8 cellular contexts compared by ENCODE assay signal in genomic region chr20:44215125-44215524, GRCh38. TPM values are rescaled to one million over a fixed set of nuclear protein-coding genes. Genes with fewer than 3 reads are reported as not detected.
DNase-seq lines count a peak whose midpoint lies in the region; ATAC-seq and TF ChIP-seq lines count a peak whose summit lies in the region.

No MANE protein-coding gene starts in this region.

- 43 to 50% (median 44%) methylated on average over 7 of the region's 7 CpGs for WGBS in ovary, 3 donors

- H3K4me1 Mint-ChIP-seq in IgD-negative memory B cell = peaks cover 26 to 37% (median 32%) of the 10 kb centered on the region in 3 donors
- peaks cover 40% of the 10 kb centered on the region for H3K4me1 Mint-ChIP-seq in activated T-helper 17 cell treated with anti-CD3 and anti-CD28 coated beads, Interleukin-2, amount 50 U/mL, for 72 hours
- H3K4me1 Mint-ChIP-seq in type B pancreatic cell (ENCODE audit: unreplicated experiment) = peaks cover 20% of the 10 kb centered on the region

- H3K9me3 ChIP-seq in ovary = no peaks in the 10 kb centered on the region

- TF ChIP-seq CTCF in fibroblast of villous mesenchyme (IDR thresholded peaks at IDR 0.05; ENCODE audit: insufficient read depth, low read depth, low read length) (peak; percentile 90), ovary (IDR thresholded peaks at IDR 0.05) (peak; percentile 56 to 59 (median 57)), type B pancreatic cell (conservative IDR thresholded peaks at IDR 0.05) (peak; percentile 85)

- H3K4me3 Mint-ChIP-seq in IgD-negative memory B cell (peak overlapping the region in 2 of 4 donors; percentile 5 to 34), type B pancreatic cell (peak overlapping the region; percentile 44)
- H3K4me3 Mint-ChIP-seq in activated T-helper 17 cell treated with anti-CD3 and anti-CD28 coated beads, Interleukin-2, amount 50 U/mL, for 72 hours = no peak overlapping the region

- no peak for TF ChIP-seq EP300 in ovary (IDR thresholded peaks at IDR 0.05)

- H3K27ac ChIP-seq in ovary = no peak overlapping the region

- H3K9me3 Mint-ChIP-seq in IgD-negative memory B cell = no peaks in the 10 kb centered on the region
- H3K9me3 Mint-ChIP-seq in activated T-helper 17 cell treated with anti-CD3 and anti-CD28 coated beads, Interleukin-2, amount 50 U/mL, for 72 hours = no peaks in the 10 kb centered on the region
- H3K9me3 Mint-ChIP-seq in type B pancreatic cell = no peaks in the 10 kb centered on the region

- H3K27ac Mint-ChIP-seq in IgD-negative memory B cell (peak overlapping the region in 2 of 3 donors; percentile 12 to 65), type B pancreatic cell (peak overlapping the region; percentile 19)
- H3K27ac Mint-ChIP-seq in activated T-helper 17 cell treated with anti-CD3 and anti-CD28 coated beads, Interleukin-2, amount 50 U/mL, for 72 hours = peak overlapping the region; percentile 38

- peak; percentile 51 for DNase-seq in COR-L47 (lab: John Stamatoyannopoulos, UW)
- peak; percentile 75 for DNase-seq in RPMI8226
- DNase-seq in fibroblast of villous mesenchyme (ENCODE audit: low read depth) = peak; percentile 68
- DNase-seq in ovary = peak; percentile 71 to 81 (median 78)
- DNase-seq in type B pancreatic cell (ENCODE audit: extremely low spot score, unreplicated experiment) = no peak

- peaks cover 3% of the 10 kb centered on the region for H3K4me1 ChIP-seq in ovary (ENCODE audit: insufficient read depth)

- ATAC-seq in activated T-helper 17 cell treated with anti-CD3 and anti-CD28 coated beads, Interleukin-2, amount 50 U/mL, for 72 hours (replicated peaks) = no peak
- ATAC-seq in GM21360 (IDR thresholded peaks at IDR 0.05; ENCODE audit: unreplicated experiment) = no peak

- no peak overlapping the region for H3K4me3 ChIP-seq in fibroblast of villous mesenchyme (ENCODE audit: low read depth, low read length)
- H3K4me3 ChIP-seq in ovary = no peak overlapping the region

- H3K27me3 Mint-ChIP-seq in IgD-negative memory B cell (no peaks in the 10 kb centered on the region), type B pancreatic cell (no peaks in the 10 kb centered on the region)
- H3K27me3 Mint-ChIP-seq in activated T-helper 17 cell treated with anti-CD3 and anti-CD28 coated beads, Interleukin-2, amount 50 U/mL, for 72 hours = no peaks in the 10 kb centered on the region

- H3K27me3 ChIP-seq in ovary = no peaks in the 10 kb centered on the region

- H3K36me3 ChIP-seq in ovary = no peaks in the 10 kb centered on the region

- H3K36me3 Mint-ChIP-seq in IgD-negative memory B cell = peaks cover 6% of the 10 kb centered on the region
- peaks cover 14% of the 10 kb centered on the region for H3K36me3 Mint-ChIP-seq in activated T-helper 17 cell treated with anti-CD3 and anti-CD28 coated beads, Interleukin-2, amount 50 U/mL, for 72 hours (ENCODE audit: low read depth)
- H3K36me3 Mint-ChIP-seq in type B pancreatic cell = no peaks in the 10 kb centered on the region

- intact Hi-C loops in ovary (cut with DNase I) = loop anchor here (5.0 to 10.0 kb wide), 6 partner anchors 97 to 400 kb away; partner anchors contain the start of gene FITM2 (in 1 of the 4)

- no peak for TF ChIP-seq POLR2A in ovary (IDR thresholded peaks at IDR 0.05)

RNA-seq across cellular contexts. Expression of gene OSER1, which starts 4.6 kb away (rescaled TPM):
- polyA plus RNA-seq in IgD-negative memory B cell (82.1 TPM), ovary (10 to 100 TPM; 39.6 to 55.3 TPM)
- 10 to 100 TPM; 30.5 to 38.6 TPM for total RNA-seq in activated T-helper 17 cell treated with anti-CD3 and anti-CD28 coated beads, Interleukin-2, amount 50 U/mL, for 72 hours
- total RNA-seq in fibroblast of villous mesenchyme (28.7 and 45.8 TPM in 2 replicates), ovary (10 to 100 TPM; 27.7 to 40.1 (median 37.2) TPM), type B pancreatic cell (ENCODE audit: low replicate concordance) (31.1 and 38.4 TPM in 2 replicates)

RNA-seq across cellular contexts. Expression of gene JPH2, which starts 28.1 kb away (rescaled TPM):
- polyA plus RNA-seq in IgD-negative memory B cell (not detected), ovary (1 to 10 TPM; 2.9 to 7.5 TPM)
- total RNA-seq in activated T-helper 17 cell treated with anti-CD3 and anti-CD28 coated beads, Interleukin-2, amount 50 U/mL, for 72 hours = under 1 TPM; 0.09 to 0.42 TPM
- total RNA-seq in fibroblast of villous mesenchyme (37.4 and 50.5 TPM in 2 replicates), ovary (10 to 100 TPM in 1 of 7 donors, 1 to 10 TPM in 5, under 1 TPM in 1; 0.48 to 27.4 (median 3.0) TPM), type B pancreatic cell (ENCODE audit: low replicate concordance) (4.9 and 17.3 TPM in 2 replicates)

RNA-seq across cellular contexts. Expression of gene GDAP1L1, which starts 32.0 kb away (rescaled TPM):
- polyA plus RNA-seq in IgD-negative memory B cell = not detected
- total RNA-seq in activated T-helper 17 cell treated with anti-CD3 and anti-CD28 coated beads, Interleukin-2, amount 50 U/mL, for 72 hours = not detected
- total RNA-seq in fibroblast of villous mesenchyme = not detected in 2 replicates
- 1 to 10 TPM; 1.3 to 3.3 (median 1.7) TPM for total RNA-seq in ovary
- polyA plus RNA-seq in ovary = 1 to 10 TPM in 1 of 2 donors, under 1 TPM in 1; 0.72 to 1.6 TPM
- total RNA-seq in type B pancreatic cell (ENCODE audit: low replicate concordance) = 1.3 and 1.8 TPM in 2 replicates
